ENCODE assay signal across 27 cellular contexts in the genomic region with DNA sequence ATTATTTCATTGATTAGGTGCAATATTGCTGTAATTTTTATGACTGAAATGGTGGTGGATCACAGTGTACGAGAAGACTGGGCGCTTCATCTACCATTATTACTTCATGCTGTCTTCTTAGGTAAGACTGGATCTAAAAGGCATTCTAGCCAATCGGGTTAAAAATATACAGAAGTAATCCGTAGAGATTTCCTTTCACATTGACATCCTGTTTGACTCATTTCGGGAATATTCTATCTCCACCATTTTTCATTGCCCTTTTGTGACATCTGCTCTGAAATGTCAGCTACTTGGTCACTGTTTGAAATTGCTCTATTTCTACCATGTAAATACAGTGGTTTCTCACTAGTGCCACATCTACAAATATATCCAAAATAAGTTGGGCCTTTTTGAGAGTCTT.
DNase-seq lines count a peak whose midpoint lies in the region; TF ChIP-seq lines count a peak whose summit lies in the region.
"Had no signal": no experiment of that assay in that cellular context is flagged by ENCODE, and none has a peak within 500 bp of the region (broad histone marks: within the 10 kb centered on the region; RNA-seq: fewer than 3 reads in every experiment).

No MANE protein-coding gene starts in this region.

- H3K9me3 ChIP-seq in Caco-2 (no peaks in the 10 kb centered on the region), SJCRH30 (replicated peaks) (no peaks in the 10 kb centered on the region), fibroblast of lung (ENCODE audit: control insufficient read depth, insufficient read depth, low read depth, low read length) (no peaks in the 10 kb centered on the region)
- H3K9me3 ChIP-seq: A549, prostate gland, right lobe of liver, tibial nerve had no signal

- H3K79me2 ChIP-seq in fibroblast of lung (ENCODE audit: control insufficient read depth, insufficient read depth, low read length), result no peaks in the 10 kb centered on the region

- DNase-seq in Caco-2 (no peak), SJCRH30 (no peak), fibroblast of lung (ENCODE audit: low read depth in 2 of 2) (peak; percentile 33), nephron progenitor cell (no peak), NCI-H2196 treated with DMSO at 0.1 percent for 48 hours (lab: John Stamatoyannopoulos, UW; ENCODE audit: unreplicated experiment) (no peak), ecto neural progenitor cell (ENCODE audit: low spot score) (no peak), cerebellar cortex (ENCODE audit: low spot score) (no peak), NCI-H2081 (lab: John Stamatoyannopoulos, UW) (no peak)
- DNase-seq: activated CD4-positive, alpha-beta T cell treated with anti-CD3 and anti-CD28 coated beads for 48 hours; activated gamma-delta T cell treated with Interleukin-2 at 50 U/mL for 16 hours; activated naive CD8-positive, alpha-beta T cell treated with anti-CD3 and anti-CD28 coated beads, Interleukin-2, amount 50 U/mL, for 24 hours; AML-193; CD4-positive, CD25-positive, alpha-beta regulatory T cell; KG1; NCI-H1436 treated with DMSO at 0.1 percent for 48 hours; NCI-H2107; NCI-H446; NCI-H748 treated with DMSO at 0.1 percent for 48 hours; right lobe of liver; Right ventricle myocardium superior; stimulated activated CD4-positive, alpha-beta T cell treated with anti-CD3 and anti-CD28 coated beads, Interleukin-4, amount 100 ng/mL, for 24 hours had no signal

- H3K4me3 Mint-ChIP-seq in Caco-2 (ENCODE audit: unreplicated experiment) (no peak overlapping the region), nephron progenitor cell (no peak overlapping the region)
- H3K4me3 Mint-ChIP-seq: activated naive CD8-positive, alpha-beta T cell treated with anti-CD3 and anti-CD28 coated beads, Interleukin-2, amount 50 U/mL, for 24 hours; CD4-positive, CD25-positive, alpha-beta regulatory T cell; central memory CD8-positive, alpha-beta T cell had no signal

- H3K27ac ChIP-seq in SJCRH30 (peak overlapping the region; percentile 11; the same call in 1 of the 2 replicates), fibroblast of lung (ENCODE audit: insufficient read depth, low read length) (peak overlapping the region; percentile 74)
- H3K27ac ChIP-seq: A549, GM23248, prostate gland, right lobe of liver, VCaP had no signal

- no peak overlapping the region for H2AFZ ChIP-seq in fibroblast of lung (ENCODE audit: low read length)
- H2AFZ ChIP-seq: GM23248 had no signal

- H3K36me3 ChIP-seq in Caco-2 (ENCODE audit: control insufficient read depth, insufficient read depth, low read length) (no peaks in the 10 kb centered on the region), SJCRH30 (no peaks in the 10 kb centered on the region), fibroblast of lung (ENCODE audit: control insufficient read depth, insufficient read depth, low read length) (no peaks in the 10 kb centered on the region)
- H3K36me3 ChIP-seq: prostate gland, right lobe of liver had no signal

- H4K20me1 ChIP-seq in fibroblast of lung (ENCODE audit: control insufficient read depth, extremely low read depth, insufficient read depth, low read length), result no peaks in the 10 kb centered on the region

- H3K4me3 ChIP-seq in Caco-2 (ENCODE audit: low read depth, low read length) (no peak overlapping the region), SJCRH30 (no peak overlapping the region), fibroblast of lung (replicated peaks in 1 of 4; ENCODE audit: control extremely low read depth in 1 of 4, insufficient read depth in 1 of 4, low read depth in 3 of 4, low read length in 4 of 4) (no peak overlapping the region)
- H3K4me3 ChIP-seq: A549, GM23248, prostate gland, right lobe of liver, tibial nerve had no signal

- no peak for TF ChIP-seq CTCF in Caco-2 (IDR thresholded peaks at IDR 0.05; ENCODE audit: insufficient read depth in 1 of 2, low read depth in 1 of 2, low read length in 1 of 2, severe bottlenecking in 1 of 2, unreplicated experiment in 1 of 2)
- no peak for TF ChIP-seq CTCF in fibroblast of lung (conservative IDR thresholded peaks at IDR 0.05 in 1 of 2, IDR thresholded peaks at IDR 0.05 in 1 of 2; ENCODE audit: low read depth in 1 of 2, low read length in 2 of 2)
- no peak for TF ChIP-seq CTCF in nephron progenitor cell (IDR thresholded peaks at IDR 0.05)

- CTCF ChIA-PET in Caco-2 (lab: Charles Lee), result interaction anchor here (0.7 to 1.2 kb wide), 4 partner anchors 9 to 187 kb away, joined by 3 to 7 read pairs (median 4); no protein-coding TSS in a partner anchor

- H3K27me3 ChIP-seq in Caco-2 (replicated peaks; ENCODE audit: control insufficient read depth, insufficient read depth, low read length) (no peaks in the 10 kb centered on the region), SJCRH30 (no peaks in the 10 kb centered on the region), fibroblast of lung (ENCODE audit: control insufficient read depth, insufficient read depth, low read length) (no peaks in the 10 kb centered on the region)
- H3K27me3 ChIP-seq: right lobe of liver, tibial nerve had no signal

- H3K4me1 ChIP-seq in Caco-2, result peaks cover 50% of the 10 kb centered on the region
- H3K4me1 ChIP-seq in SJCRH30, result peaks cover 33% of the 10 kb centered on the region
- H3K4me1 ChIP-seq in fibroblast of lung (ENCODE audit: control insufficient read depth, extremely low read depth, insufficient read depth, low read length), result peaks cover 18% of the 10 kb centered on the region
- H3K4me1 ChIP-seq: A549, prostate gland, right lobe of liver, tibial nerve had no signal

- peak overlapping the region; percentile 62 for H3K4me2 ChIP-seq in fibroblast of lung (ENCODE audit: extremely low read depth, insufficient read depth, low read length)
- H3K4me2 ChIP-seq: A549 had no signal

- H3K9me3 Mint-ChIP-seq in Caco-2 (ENCODE audit: unreplicated experiment), result no peaks in the 10 kb centered on the region
- H3K9me3 Mint-ChIP-seq in nephron progenitor cell, result no peaks in the 10 kb centered on the region
- H3K9me3 Mint-ChIP-seq: activated naive CD8-positive, alpha-beta T cell treated with anti-CD3 and anti-CD28 coated beads, Interleukin-2, amount 50 U/mL, for 24 hours; central memory CD8-positive, alpha-beta T cell had no signal

- no TSS peak for BruUV-seq in Caco-2 (replicated peaks; lab: Mats Ljungman, UMichigan)

- H3K9ac ChIP-seq in fibroblast of lung (ENCODE audit: insufficient read depth, low read length), result no peak overlapping the region
- H3K9ac ChIP-seq: GM23248 had no signal

- intact Hi-C loops in Caco-2 (cut with micrococcal nuclease; ENCODE audit: unreplicated experiment), result loop anchor here (1.0 to 5.0 kb wide), 4 partner anchors 9 to 193 kb away; a partner anchor contains a TSS

- peaks cover 36% of the 10 kb centered on the region for H3K4me1 Mint-ChIP-seq in Caco-2 (ENCODE audit: low read depth, unreplicated experiment)
- peaks cover 19% of the 10 kb centered on the region for H3K4me1 Mint-ChIP-seq in nephron progenitor cell
- H3K4me1 Mint-ChIP-seq: activated naive CD8-positive, alpha-beta T cell treated with anti-CD3 and anti-CD28 coated beads, Interleukin-2, amount 50 U/mL, for 24 hours; CD4-positive, CD25-positive, alpha-beta regulatory T cell; central memory CD8-positive, alpha-beta T cell had no signal

- no peaks in the 10 kb centered on the region for H3K27me3 Mint-ChIP-seq in Caco-2 (ENCODE audit: insufficient read depth, unreplicated experiment)
- peaks cover 4% of the 10 kb centered on the region for H3K27me3 Mint-ChIP-seq in nephron progenitor cell (ENCODE audit: low read depth, poor library complexity)
- H3K27me3 Mint-ChIP-seq: activated naive CD8-positive, alpha-beta T cell treated with anti-CD3 and anti-CD28 coated beads, Interleukin-2, amount 50 U/mL, for 24 hours; CD4-positive, CD25-positive, alpha-beta regulatory T cell; central memory CD8-positive, alpha-beta T cell had no signal

- H3K36me3 Mint-ChIP-seq in Caco-2 (ENCODE audit: insufficient read depth, unreplicated experiment) (peaks cover 81% of the 10 kb centered on the region), nephron progenitor cell (ENCODE audit: low read depth) (no peaks in the 10 kb centered on the region)
- H3K36me3 Mint-ChIP-seq: CD4-positive, CD25-positive, alpha-beta regulatory T cell had no signal

- POLR2A ChIA-PET in Caco-2 (lab: Charles Lee), result interaction anchor here (0.5 to 1.5 kb wide), 8 partner anchors 9 to 91 kb away, joined by 3 to 11 read pairs (median 6); a partner anchor contains a TSS

- H3K27ac Mint-ChIP-seq in Caco-2 (ENCODE audit: unreplicated experiment) (peak overlapping the region; percentile 92), nephron progenitor cell (peak overlapping the region; percentile 70)
- H3K27ac Mint-ChIP-seq: activated naive CD8-positive, alpha-beta T cell treated with anti-CD3 and anti-CD28 coated beads, Interleukin-2, amount 50 U/mL, for 24 hours; CD4-positive, CD25-positive, alpha-beta regulatory T cell had no signal

Comparison
In these comparisons a context has a peak if more than half of its experiments do, and no peak if none do; other contexts are left out.
1. DNase-seq: peak in fibroblast of lung (2 of 2); none in Caco-2 (0 of 2), SJCRH30 (0 of 2), nephron progenitor cell (single experiment), NCI-H2196 treated with DMSO at 0.1 percent for 48 hours (single experiment), ecto neural progenitor cell (single experiment), cerebellar cortex (single experiment) and NCI-H2081 (0 of 2).